ENCODE assay signal across 2 cellular contexts in the genomic region with DNA sequence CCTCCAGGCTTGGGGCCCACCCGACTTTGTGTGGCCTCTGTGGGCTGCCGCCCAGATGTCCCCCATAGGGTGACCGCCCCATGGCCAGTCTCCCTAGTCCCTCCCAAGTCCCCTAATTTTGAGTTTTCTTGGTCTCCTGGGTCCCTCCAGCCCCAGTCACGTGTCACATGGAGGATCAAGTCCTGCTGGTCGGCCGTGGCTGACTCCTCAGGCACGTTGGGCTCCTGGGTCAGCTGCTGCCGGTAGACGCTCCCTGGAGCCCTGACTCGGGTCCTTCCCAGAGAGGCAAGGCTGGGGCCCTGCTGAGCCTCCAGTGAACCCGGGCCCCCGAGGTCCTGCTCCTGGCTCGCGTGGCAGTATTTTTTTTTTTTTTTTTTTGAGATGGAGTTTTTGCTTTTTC. TPM values are rescaled to one million over a fixed set of nuclear protein-coding genes. Genes with fewer than 3 reads are reported as not detected.
"Had no signal": no experiment of that assay in that cellular context is flagged by ENCODE, and none has a peak within 500 bp of the region (broad histone marks: within the 10 kb centered on the region; RNA-seq: fewer than 3 reads in every experiment).

No MANE protein-coding gene starts in this region.

RNA-seq across cellular contexts. Expression of a gene that starts 10.2 kb away (rescaled TPM):
- total RNA-seq: LHCN-M2, M059J had no signal

RNA-seq across cellular contexts. Expression of a gene that starts 38.6 kb away (rescaled TPM):
- total RNA-seq: LHCN-M2 had no signal
